Comparison of ENCODE assay signal across 7 cellular contexts in the genomic region with DNA sequence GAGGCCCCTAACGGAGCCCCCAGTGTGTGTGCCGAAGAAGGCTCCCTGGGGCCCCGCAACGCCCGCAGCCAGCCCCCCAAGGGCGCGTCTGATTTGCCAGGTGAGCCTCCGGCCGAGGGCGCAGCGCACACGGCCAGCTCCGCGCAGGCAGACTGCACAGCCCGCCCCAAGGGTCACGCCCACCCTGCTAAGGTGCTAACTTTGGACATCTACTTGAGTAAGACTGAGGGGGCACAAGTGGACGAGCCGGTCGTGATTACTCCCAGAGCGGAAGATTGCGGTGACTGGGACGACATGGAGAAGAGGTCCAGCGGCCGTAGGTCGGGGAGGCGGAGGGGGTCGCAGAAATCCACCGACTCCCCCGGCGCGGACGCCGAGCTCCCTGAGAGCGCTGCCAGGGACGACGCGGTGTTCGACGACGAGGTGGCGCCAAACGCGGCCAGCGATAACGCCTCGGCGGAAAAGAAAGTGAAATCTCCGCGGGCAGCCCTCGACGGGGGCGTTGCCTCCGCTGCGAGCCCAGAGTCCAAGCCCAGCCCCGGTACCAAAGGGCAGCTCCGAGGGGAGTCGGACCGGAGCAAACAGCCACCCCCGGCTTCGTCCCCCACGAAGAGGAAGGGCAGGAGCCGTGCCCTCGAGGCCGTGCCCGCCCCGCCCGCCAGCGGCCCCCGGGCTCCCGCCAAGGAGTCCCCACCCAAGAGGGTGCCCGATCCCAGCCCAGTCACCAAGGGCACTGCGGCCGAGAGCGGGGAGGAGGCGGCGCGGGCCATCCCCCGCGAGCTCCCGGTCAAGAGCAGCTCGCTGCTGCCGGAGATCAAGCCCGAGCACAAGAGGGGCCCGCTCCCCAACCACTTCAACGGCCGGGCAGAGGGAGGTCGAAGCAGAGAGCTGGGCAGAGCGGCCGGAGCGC.
DNase-seq lines count a peak whose midpoint lies in the region; ATAC-seq and TF ChIP-seq lines count a peak whose summit lies in the region.

No MANE protein-coding gene starts in this region.

- peaks cover 5 to 42% of the 10 kb centered on the region in 2 donors for H3K27me3 ChIP-seq in muscle layer of colon (ENCODE audit: control insufficient read depth in 1 of 2, insufficient read depth in 2 of 2, low read length in 2 of 2)

- peak overlapping the region; percentile 61 for H3K27ac ChIP-seq in muscle layer of colon (ENCODE audit: low read depth, low read length)

- H3K4me1 ChIP-seq in muscle layer of colon (ENCODE audit: insufficient read depth, low read length), result peaks cover 21% of the 10 kb centered on the region

- H3K9me3 ChIP-seq in muscle layer of colon (ENCODE audit: low read length), result no peaks in the 10 kb centered on the region

- H3K9ac ChIP-seq in muscle layer of colon (ENCODE audit: low read length), result peak overlapping the region; percentile 4

- peak; percentile 5 for TF ChIP-seq CTCF in epithelial cell of esophagus (IDR thresholded peaks at IDR 0.05; ENCODE audit: insufficient read depth, low read depth, low read length, missing control alignments)

- H3K4me3 ChIP-seq in epithelial cell of esophagus (ENCODE audit: low read length) (peak overlapping the region; percentile 66), muscle layer of colon (ENCODE audit: low read depth in 1 of 2, low read length in 2 of 2) (peak overlapping the region; percentile 78 to 96)

- DNase-seq in NCI-H2029 (lab: John Stamatoyannopoulos, UW) (peak; percentile 52), epithelial cell of esophagus (ENCODE audit: low read depth) (peak; percentile 62)
- peak; percentile 39 to 65 for DNase-seq in activated CD8-positive, alpha-beta memory T cell treated with anti-CD3 and anti-CD28 coated beads for 1 hour (ENCODE audit: extremely low read depth in 1 of 2, low read depth in 1 of 2)
- peak; percentile 65 to 79 (median 72) for DNase-seq in stimulated activated naive CD4-positive, alpha-beta T cell (lab: John Stamatoyannopoulos, UW)

- no peaks in the 10 kb centered on the region for H3K36me3 ChIP-seq in muscle layer of colon (ENCODE audit: insufficient read depth, low read length)

- ATAC-seq in GM18511 (IDR thresholded peaks at IDR 0.05; ENCODE audit: unreplicated experiment) (peak; percentile 64), HG02642 (IDR thresholded peaks at IDR 0.05; ENCODE audit: poor library complexity, unreplicated experiment) (peak; percentile 72)

Comparison
In these comparisons a context has a peak if more than half of its experiments do, and no peak if none do; other contexts are left out.
1. Peak in every context shown above with its lines: DNase-seq, ATAC-seq, H3K4me3 ChIP-seq and H3K27ac ChIP-seq.